In genomic region chr9:95626885-95627558, GRCh38 we compare ENCODE assay signal across 10 cellular contexts.
A peak's percentile ranks its signal among the peaks of the same experiment; 100 is the strongest.
DNase-seq lines count a peak whose midpoint lies in the region; ATAC-seq and TF ChIP-seq lines count a peak whose summit lies in the region.
"Had no signal": no experiment of that assay in that cellular context is flagged by ENCODE, and none has a peak within 500 bp of the region (broad histone marks: within the 10 kb centered on the region; RNA-seq: fewer than 3 reads in every experiment).

No MANE protein-coding gene starts in this region.

- H2AFZ ChIP-seq in Karpas-422 (ENCODE audit: low read length) = no peak overlapping the region

- H3K9me3 Mint-ChIP-seq in activated T-helper 1 cell treated with anti-CD3 and anti-CD28 coated beads, Interleukin-12 subunit alpha, Interleukin-12 subunit beta, Interleukin-2, Interleukin-4 antibody, amounts not matched to agents 30 ng/mL and 10 ng/mL and 1 ng/mL, durations not matched to agents 14 hours and 24 hours and 36 hours = peaks cover 62% of the 10 kb centered on the region
- H3K9me3 Mint-ChIP-seq in HFFc6 = no peaks in the 10 kb centered on the region; the same call in 1 of the 2 replicates

- DNase-seq in MV-4-11 (lab: John Stamatoyannopoulos, UW) = peak; percentile 26
- DNase-seq in activated T-helper 1 cell treated with anti-CD3 and anti-CD28 coated beads, Interleukin-12 subunit alpha, Interleukin-12 subunit beta, Interleukin-2, Interleukin-4 antibody, amounts not matched to agents 30 ng/mL and 10 ng/mL and 1 ng/mL, durations not matched to agents 14 hours and 24 hours and 36 hours (ENCODE audit: low spot score) = peak; percentile 51
- DNase-seq in right lobe of liver = peak in 1 of 3 donors; percentile 29
- DNase-seq in stimulated activated CD4-positive, alpha-beta T cell treated with anti-CD3 and anti-CD28 coated beads, TNF-alpha, amount 100 ng/mL, for 48 hours (ENCODE audit: low read depth in 3 of 3) = peak; percentile 22 to 47 (median 33)
- no peak for DNase-seq in Karpas-422
- DNase-seq in activated CD4-positive, CD25-positive, alpha-beta regulatory T cell (lab: John Stamatoyannopoulos, UW) = no peak
- no peak for DNase-seq in HFFc6
- DNase-seq: posterior cingulate gyrus had no signal

- no peaks in the 10 kb centered on the region for H3K9me3 ChIP-seq in right lobe of liver
- H3K9me3 ChIP-seq in Karpas-422 (ENCODE audit: low read length) = no peaks in the 10 kb centered on the region

- H3K36me3 ChIP-seq in right lobe of liver (no peaks in the 10 kb centered on the region), Karpas-422 (ENCODE audit: insufficient read depth, low read length) (no peaks in the 10 kb centered on the region)

- H3K4me3 Mint-ChIP-seq in activated T-helper 1 cell treated with anti-CD3 and anti-CD28 coated beads, Interleukin-12 subunit alpha, Interleukin-12 subunit beta, Interleukin-2, Interleukin-4 antibody, amounts not matched to agents 30 ng/mL and 10 ng/mL and 1 ng/mL, durations not matched to agents 14 hours and 24 hours and 36 hours = peak overlapping the region; percentile 45
- H3K4me3 Mint-ChIP-seq in HFFc6 = no peak overlapping the region
- H3K4me3 Mint-ChIP-seq: dendritic cell treated with granulocyte-macrophage colony-stimulating factor and Interleukin-4, amounts not matched to agents 40 ng/mL and 50 ng/mL, for 4 days had no signal

- no peaks in the 10 kb centered on the region for H3K4me1 ChIP-seq in right lobe of liver
- H3K4me1 ChIP-seq in Karpas-422 (ENCODE audit: low read length) = no peaks in the 10 kb centered on the region

- no peak overlapping the region for H3K4me2 ChIP-seq in Karpas-422 (ENCODE audit: low read depth, low read length, poor library complexity, severe bottlenecking)

- WGBS in right lobe of liver (ENCODE audit: insufficient coverage, low coverage, low lambda C conversion rate, missing lambda C conversion rate) = 58% methylated on average over 13 of the region's 21 CpGs

- no peaks in the 10 kb centered on the region for H3K79me2 ChIP-seq in Karpas-422 (ENCODE audit: low read length)

- H3K4me3 ChIP-seq in right lobe of liver = no peak overlapping the region
- H3K4me3 ChIP-seq in Karpas-422 (ENCODE audit: low read length) = no peak overlapping the region

- H3K36me3 Mint-ChIP-seq in activated T-helper 1 cell treated with anti-CD3 and anti-CD28 coated beads, Interleukin-12 subunit alpha, Interleukin-12 subunit beta, Interleukin-2, Interleukin-4 antibody, amounts not matched to agents 30 ng/mL and 10 ng/mL and 1 ng/mL, durations not matched to agents 14 hours and 24 hours and 36 hours (ENCODE audit: low read depth) = peaks cover 10% of the 10 kb centered on the region
- H3K36me3 Mint-ChIP-seq in HFFc6 (ENCODE audit: low read depth) = no peaks in the 10 kb centered on the region

- H3K9ac ChIP-seq in Karpas-422 (ENCODE audit: low read length) = no peak overlapping the region

- peak overlapping the region; percentile 67 for H3K27ac Mint-ChIP-seq in activated T-helper 1 cell treated with anti-CD3 and anti-CD28 coated beads, Interleukin-12 subunit alpha, Interleukin-12 subunit beta, Interleukin-2, Interleukin-4 antibody, amounts not matched to agents 30 ng/mL and 10 ng/mL and 1 ng/mL, durations not matched to agents 14 hours and 24 hours and 36 hours
- H3K27ac Mint-ChIP-seq in HFFc6 = no peak overlapping the region
- H3K27ac Mint-ChIP-seq: dendritic cell treated with granulocyte-macrophage colony-stimulating factor and Interleukin-4, amounts not matched to agents 40 ng/mL and 50 ng/mL, for 4 days had no signal

- H3K27me3 ChIP-seq in right lobe of liver (no peaks in the 10 kb centered on the region), Karpas-422 (ENCODE audit: low read length) (no peaks in the 10 kb centered on the region)

- H3K27me3 Mint-ChIP-seq in activated T-helper 1 cell treated with anti-CD3 and anti-CD28 coated beads, Interleukin-12 subunit alpha, Interleukin-12 subunit beta, Interleukin-2, Interleukin-4 antibody, amounts not matched to agents 30 ng/mL and 10 ng/mL and 1 ng/mL, durations not matched to agents 14 hours and 24 hours and 36 hours (ENCODE audit: insufficient read depth) = peaks cover 5% of the 10 kb centered on the region
- H3K27me3 Mint-ChIP-seq in HFFc6 (ENCODE audit: insufficient read depth) = peaks cover 5% of the 10 kb centered on the region

- no peak overlapping the region for H3K27ac ChIP-seq in right lobe of liver
- H3K27ac ChIP-seq in Karpas-422 (ENCODE audit: low read length) = no peak overlapping the region

- TF ChIP-seq POLR2A in right lobe of liver (IDR thresholded peaks at IDR 0.05) = no peak

- ATAC-seq in right lobe of liver (peak in 3 of 4 donors; percentile 39 to 54 (median 44)), HG03039 (IDR thresholded peaks at IDR 0.05; ENCODE audit: unreplicated experiment) (no peak)

- H3K4me1 Mint-ChIP-seq in activated T-helper 1 cell treated with anti-CD3 and anti-CD28 coated beads, Interleukin-12 subunit alpha, Interleukin-12 subunit beta, Interleukin-2, Interleukin-4 antibody, amounts not matched to agents 30 ng/mL and 10 ng/mL and 1 ng/mL, durations not matched to agents 14 hours and 24 hours and 36 hours (ENCODE audit: low read depth) = peaks cover 27% of the 10 kb centered on the region
- H3K4me1 Mint-ChIP-seq in HFFc6 (ENCODE audit: low read depth) = peaks cover 9% of the 10 kb centered on the region

- intact Hi-C loops in activated T-helper 1 cell treated with anti-CD3 and anti-CD28 coated beads, Interleukin-12 subunit alpha, Interleukin-12 subunit beta, Interleukin-2, Interleukin-4 antibody, amounts not matched to agents 30 ng/mL and 10 ng/mL and 1 ng/mL, durations not matched to agents 14 hours and 24 hours and 36 hours (cut with micrococcal nuclease) = loop anchor here (1.0 kb wide), 1 partner anchor 97 kb away; no protein-coding TSS in a partner anchor
- intact Hi-C loops in right lobe of liver (cut with DNase I) = no loop called here

- TF ChIP-seq CTCF in right lobe of liver (IDR thresholded peaks at IDR 0.05) (no peak), HFFc6 (IDR thresholded peaks at IDR 0.05) (no peak)

- no peaks in the 10 kb centered on the region for H3K9me2 ChIP-seq in Karpas-422 (replicated peaks; ENCODE audit: insufficient read depth, low read length)

- H4K20me1 ChIP-seq in Karpas-422 (ENCODE audit: insufficient read depth, low read depth, low read length) = no peaks in the 10 kb centered on the region

Comparison
In these comparisons a context has a peak if more than half of its experiments do, and no peak if none do; other contexts are left out.
1. DNase-seq: peak in MV-4-11 (single experiment), activated T-helper 1 cell treated with anti-CD3 and anti-CD28 coated beads, Interleukin-12 subunit alpha, Interleukin-12 subunit beta, Interleukin-2, Interleukin-4 antibody, amounts not matched to agents 30 ng/mL and 10 ng/mL and 1 ng/mL, durations not matched to agents 14 hours and 24 hours and 36 hours (single experiment) and stimulated activated CD4-positive, alpha-beta T cell treated with anti-CD3 and anti-CD28 coated beads, TNF-alpha, amount 100 ng/mL, for 48 hours (3 of 3); none in Karpas-422 (single experiment), activated CD4-positive, CD25-positive, alpha-beta regulatory T cell (0 of 4) and HFFc6 (single experiment).